In the genomic region with DNA sequence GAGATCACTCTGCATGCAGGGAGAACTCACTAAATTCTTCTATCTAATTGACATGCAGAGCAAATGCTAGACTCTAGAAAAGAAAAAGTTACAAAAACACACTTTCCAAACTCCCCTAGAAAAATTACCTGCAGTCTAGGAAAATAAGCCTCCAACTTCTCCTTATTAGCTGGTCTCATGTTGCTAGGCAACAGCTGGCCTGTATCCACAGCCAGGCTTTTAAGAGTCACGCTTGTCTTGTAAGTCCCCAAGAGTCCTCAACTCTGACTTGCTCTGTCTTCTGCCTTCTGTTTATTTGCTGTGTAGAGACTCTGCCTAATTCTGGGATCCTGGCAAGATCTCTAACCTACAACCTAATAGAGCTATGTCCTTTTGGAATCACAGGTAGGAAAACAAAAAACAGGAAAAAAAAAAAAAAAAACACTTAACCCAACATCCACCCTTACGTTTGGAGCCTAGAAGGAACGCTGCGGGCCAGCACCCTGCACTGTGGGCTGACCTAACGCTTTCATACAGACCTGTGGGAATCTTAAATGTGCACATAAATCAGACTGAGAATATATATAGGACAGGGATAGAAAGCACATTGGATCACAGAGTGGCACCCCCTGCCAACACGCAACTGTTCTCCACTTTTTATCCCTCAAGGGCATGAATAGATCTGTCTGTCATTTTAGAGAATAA, we compare ENCODE assay signal across 20 cellular contexts.
DNase-seq lines count a peak whose midpoint lies in the region; ATAC-seq and TF ChIP-seq lines count a peak whose summit lies in the region.
"Had no signal": no experiment of that assay in that cellular context is flagged by ENCODE, and none has a peak within 500 bp of the region (broad histone marks: within the 10 kb centered on the region; RNA-seq: fewer than 3 reads in every experiment).

No MANE protein-coding gene starts in this region.

- H3K27me3 ChIP-seq in NT2/D1 (ENCODE audit: insufficient read depth, insufficient read length), result no peaks in the 10 kb centered on the region
- H3K27me3 ChIP-seq: upper lobe of right lung had no signal

- DNase-seq in COR-L47 (lab: John Stamatoyannopoulos, UW) (peak; percentile 42), NCI-H1105 (lab: John Stamatoyannopoulos, UW) (peak; percentile 54), NT2/D1 (ENCODE audit: low read depth, low spot score) (peak; percentile 27), medulla oblongata (ENCODE audit: extremely low spot score) (peak; percentile 42), inferior parietal cortex (ENCODE audit: extremely low spot score) (no peak), erythroblast (lab: John Stamatoyannopoulos, UW) (no peak)
- DNase-seq in activated naive CD4-positive, alpha-beta T cell (lab: John Stamatoyannopoulos, UW), result no peak
- DNase-seq: activated CD8-positive, alpha-beta T cell treated with anti-CD3 and anti-CD28 coated beads for 36 hours; amniotic stem cell; GF-D8; kidney glomerular epithelial cell; mucosa of descending colon; MV-4-11; NCI-H510A; stimulated activated naive CD4-positive, alpha-beta T cell; upper lobe of right lung had no signal

- H3K36me3 ChIP-seq in NT2/D1 (ENCODE audit: insufficient read depth, insufficient read length, low read length), result no peaks in the 10 kb centered on the region
- H3K36me3 ChIP-seq: upper lobe of right lung had no signal

- H3K9ac ChIP-seq in NT2/D1 (ENCODE audit: insufficient read length, low read depth), result no peak overlapping the region

- H3K4me1 ChIP-seq in NT2/D1 (ENCODE audit: insufficient read depth, insufficient read length), result no peaks in the 10 kb centered on the region
- H3K4me1 ChIP-seq: upper lobe of right lung had no signal

- TF ChIP-seq POLR2A in erythroblast (IDR thresholded peaks at IDR 0.05; ENCODE audit: low read length), result no peak

- no peak for ATAC-seq in HG03135 (IDR thresholded peaks at IDR 0.05; ENCODE audit: unreplicated experiment)
- ATAC-seq: activated CD8-positive, alpha-beta T cell treated with anti-CD3 and anti-CD28 coated beads for 36 hours; activated T-helper 17 cell treated with anti-CD3 and anti-CD28 coated beads, Interleukin-2, amount 50 U/mL, for 72 hours; HCT116; mucosa of descending colon; upper lobe of right lung had no signal

- no peaks in the 10 kb centered on the region for H3K9me3 ChIP-seq in NT2/D1 (ENCODE audit: insufficient read depth, low read length)
- H3K9me3 ChIP-seq: mucosa of descending colon, upper lobe of right lung had no signal

- no peak overlapping the region for H3K4me3 ChIP-seq in NT2/D1 (ENCODE audit: insufficient read length, low read depth)
- H3K4me3 ChIP-seq: mucosa of descending colon, smooth muscle cell, upper lobe of right lung had no signal

Comparison
In these comparisons a context has a peak if more than half of its experiments do, and no peak if none do; other contexts are left out.
1. DNase-seq: peak in COR-L47 (single experiment), NCI-H1105 (single experiment), NT2/D1 (single experiment) and medulla oblongata (single experiment); none in activated naive CD4-positive, alpha-beta T cell (0 of 4), inferior parietal cortex (single experiment) and erythroblast (0 of 2).